Comparison of ENCODE assay signal across 1 cellular context in genomic region chr19:10864538-10864899, GRCh38.
TF ChIP-seq lines count a peak whose summit lies in the region.

No MANE protein-coding gene starts in this region.

TF ChIP-seq in HEK293, 187 proteins besides CTCF, POLR2A, EP300 and RAD21 (continued from another document and continues in another):
- TF ChIP-seq ZNF449 (tag by site-specific recombination; IDR thresholded peaks at IDR 0.05): no peak
- TF ChIP-seq ZNF76 (tag by site-specific recombination; IDR thresholded peaks at IDR 0.05; ENCODE audit: borderline replicate concordance, low read depth): 0 out of 2 replicates have a peak, but pooled peaks have one; percentile 13
- TF ChIP-seq ZNF211 (tag by site-specific recombination; IDR thresholded peaks at IDR 0.05; ENCODE audit: low read depth): no peak
- no peak for TF ChIP-seq ZNF311 (tag by site-specific recombination; IDR thresholded peaks at IDR 0.05; ENCODE audit: borderline replicate concordance)
- TF ChIP-seq ZNF600 (tag by site-specific recombination; IDR thresholded peaks at IDR 0.05): 0 out of 2 replicates have a peak, but pooled peaks have one; percentile 9
- TF ChIP-seq ZNF670 (tag by site-specific recombination; IDR thresholded peaks at IDR 0.05; ENCODE audit: low read depth): no peak
- TF ChIP-seq ZBTB8A (tag by site-specific recombination; IDR thresholded peaks at IDR 0.05): 0 out of 2 replicates have a peak, but pooled peaks have one; percentile 14
- peak; percentile 77 for TF ChIP-seq ZBTB17 (tag by site-specific recombination; IDR thresholded peaks at IDR 0.05)
- no peak for TF ChIP-seq ZNF501 (tag by site-specific recombination; IDR thresholded peaks at IDR 0.05)
- TF ChIP-seq ZNF335 (tag by site-specific recombination; conservative IDR thresholded peaks at IDR 0.05): no peak; the same call in 1 of the 2 replicates
- peak; percentile 55 for TF ChIP-seq ZBTB11 (tag by site-specific recombination; conservative IDR thresholded peaks at IDR 0.05; ENCODE audit: low read depth)
- TF ChIP-seq ZNF776 (tag by site-specific recombination; IDR thresholded peaks at IDR 0.05; ENCODE audit: borderline replicate concordance): no peak
- no peak for TF ChIP-seq ZNF24 (tag by site-specific recombination; IDR thresholded peaks at IDR 0.05)
- no peak for TF ChIP-seq PRDM1 (tag by site-specific recombination; IDR thresholded peaks at IDR 0.05)
- TF ChIP-seq SP7 (tag by site-specific recombination; IDR thresholded peaks at IDR 0.05): peak; percentile 12; the same call in 1 of the 2 replicates
- no peak for TF ChIP-seq PRDM4 (tag by site-specific recombination; IDR thresholded peaks at IDR 0.05)
- no peak for TF ChIP-seq ZNF791 (tag by site-specific recombination; IDR thresholded peaks at IDR 0.05)
- no peak for TF ChIP-seq ATF2 (tag by site-specific recombination; IDR thresholded peaks at IDR 0.05; ENCODE audit: low read depth)
- no peak for TF ChIP-seq REPIN1 (tag by site-specific recombination; IDR thresholded peaks at IDR 0.05; ENCODE audit: low read depth)
- TF ChIP-seq ZXDB (tag by site-specific recombination; IDR thresholded peaks at IDR 0.05): no peak
- TF ChIP-seq ZNF433 (tag by site-specific recombination; IDR thresholded peaks at IDR 0.05; ENCODE audit: low read depth): 0 out of 2 replicates have a peak, but pooled peaks have one; percentile 4
- no peak for TF ChIP-seq ZFP69B (tag by site-specific recombination; IDR thresholded peaks at IDR 0.05)
- no peak for TF ChIP-seq ZNF157 (tag by site-specific recombination; IDR thresholded peaks at IDR 0.05)
- TF ChIP-seq ZNF777 (tag by site-specific recombination; IDR thresholded peaks at IDR 0.05; ENCODE audit: borderline replicate concordance): no peak
- peak; percentile 55 for TF ChIP-seq ZNF366 (tag by site-specific recombination; conservative IDR thresholded peaks at IDR 0.05)
- no peak for TF ChIP-seq ZNF704 (tag by site-specific recombination; IDR thresholded peaks at IDR 0.05)
- TF ChIP-seq PATZ1 (tag by site-specific recombination; IDR thresholded peaks at IDR 0.05): peak; percentile 45; the same call in 1 of the 2 replicates
- no peak for TF ChIP-seq ZNF266 (tag by site-specific recombination; IDR thresholded peaks at IDR 0.05; ENCODE audit: low read depth)
- no peak for TF ChIP-seq ZNF132 (tag by site-specific recombination; IDR thresholded peaks at IDR 0.05; ENCODE audit: borderline replicate concordance)
- TF ChIP-seq EGR2 (tag by site-specific recombination; IDR thresholded peaks at IDR 0.05; ENCODE audit: low read depth): no peak
- no peak for TF ChIP-seq ZNF175 (tag by site-specific recombination; IDR thresholded peaks at IDR 0.05)
- TF ChIP-seq ZSCAN5A (tag by site-specific recombination; IDR thresholded peaks at IDR 0.05): no peak
- no peak for TF ChIP-seq ZIC2 (tag by site-specific recombination; IDR thresholded peaks at IDR 0.05)
- TF ChIP-seq ZFP3 (tag by site-specific recombination; IDR thresholded peaks at IDR 0.05; ENCODE audit: low read depth): no peak
- no peak for TF ChIP-seq SP3 (tag by site-specific recombination; IDR thresholded peaks at IDR 0.05)
- TF ChIP-seq ZNF623 (tag by site-specific recombination; IDR thresholded peaks at IDR 0.05): no peak
- no peak for TF ChIP-seq ZBTB1 (tag by site-specific recombination; IDR thresholded peaks at IDR 0.05)
- 0 out of 2 replicates have a peak, but pooled peaks have one; percentile 53 for TF ChIP-seq IKZF3 (tag by site-specific recombination; IDR thresholded peaks at IDR 0.05)
- no peak for TF ChIP-seq ZNF280D (tag by site-specific recombination; IDR thresholded peaks at IDR 0.05)
- no peak for TF ChIP-seq ZNF843 (tag by site-specific recombination; IDR thresholded peaks at IDR 0.05)
- TF ChIP-seq ZNF391 (tag by site-specific recombination; IDR thresholded peaks at IDR 0.05; ENCODE audit: borderline replicate concordance, low read depth): 0 out of 2 replicates have a peak, but pooled peaks have one; percentile 49
- no peak for TF ChIP-seq ZNF354C (tag by site-specific recombination; IDR thresholded peaks at IDR 0.05; ENCODE audit: borderline replicate concordance, low read depth)
- no peak for TF ChIP-seq ZNF529 (tag by site-specific recombination; IDR thresholded peaks at IDR 0.05; ENCODE audit: insufficient replicate concordance)
- TF ChIP-seq ZBTB6 (tag by site-specific recombination; IDR thresholded peaks at IDR 0.05): no peak
- TF ChIP-seq ZBTB48 (tag by site-specific recombination; IDR thresholded peaks at IDR 0.05): 0 out of 2 replicates have a peak, but pooled peaks have one; percentile 17
- no peak for TF ChIP-seq SCRT2 (tag by site-specific recombination; IDR thresholded peaks at IDR 0.05)
- TF ChIP-seq ZEB2 (tag by site-specific recombination; IDR thresholded peaks at IDR 0.05): 0 out of 2 replicates have a peak, but pooled peaks have one; percentile 36
- no peak for TF ChIP-seq KLF9 (tag by site-specific recombination; IDR thresholded peaks at IDR 0.05; ENCODE audit: low read depth)
- TF ChIP-seq ZNF112 (tag by site-specific recombination; IDR thresholded peaks at IDR 0.05): no peak
